In the genomic region with DNA sequence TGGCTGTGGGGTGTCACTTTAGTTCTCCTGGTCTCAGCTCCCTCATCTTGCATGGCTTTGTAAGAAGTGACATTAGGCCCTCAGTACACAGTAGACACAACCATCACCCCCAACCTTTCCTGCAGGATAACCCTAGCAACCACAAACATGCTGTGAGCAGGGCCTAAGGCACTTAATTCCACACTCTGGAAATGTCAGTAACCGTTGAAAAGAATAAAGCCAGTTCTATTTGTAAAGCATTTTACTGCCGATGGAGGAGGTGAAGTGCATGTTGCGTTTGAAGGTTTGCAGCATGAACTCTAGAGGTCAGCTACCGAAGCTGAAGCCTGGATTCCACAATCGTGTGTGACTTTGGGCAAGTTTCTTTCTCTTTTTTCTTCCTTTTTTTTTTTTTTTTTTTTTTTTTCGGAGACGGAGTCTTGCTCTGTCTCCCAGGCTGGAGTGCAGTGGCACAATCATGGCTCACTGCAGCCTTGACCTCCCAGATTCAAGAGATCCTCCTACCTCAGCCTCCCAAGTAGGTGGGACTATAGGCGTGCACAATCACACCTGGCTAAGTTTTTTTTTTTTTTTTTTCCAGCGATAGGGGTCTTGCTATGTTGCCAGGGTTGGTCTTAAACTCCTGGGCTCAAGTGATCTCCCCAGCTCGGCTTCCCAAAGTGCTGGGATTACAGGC, we compare ENCODE assay signal across 21 cellular contexts. TPM values are rescaled to one million over a fixed set of nuclear protein-coding genes. Genes with fewer than 3 reads are reported as not detected.
DNase-seq lines count a peak whose midpoint lies in the region; TF ChIP-seq lines count a peak whose summit lies in the region.
"Had no signal": no experiment of that assay in that cellular context is flagged by ENCODE, and none has a peak within 500 bp of the region (broad histone marks: within the 10 kb centered on the region; RNA-seq: fewer than 3 reads in every experiment).

No MANE protein-coding gene starts in this region.

- TF ChIP-seq CTCF in PC-9 (conservative IDR thresholded peaks at IDR 0.05) (no peak), fibroblast of villous mesenchyme (IDR thresholded peaks at IDR 0.05; ENCODE audit: insufficient read depth, low read depth, low read length) (no peak), MM.1S (IDR thresholded peaks at IDR 0.05; ENCODE audit: low read length) (no peak)

- no TSS peak for BruUV-seq in PC-9 (replicated peaks; lab: Mats Ljungman, UMichigan)

- H3K27me3 ChIP-seq in PC-9 (ENCODE audit: insufficient read depth, low read depth) (no peaks in the 10 kb centered on the region), MM.1S (replicated peaks; ENCODE audit: insufficient read depth, low read length) (no peaks in the 10 kb centered on the region)
- H3K27me3 ChIP-seq: BE2C had no signal

- H3K4me3 ChIP-seq in PC-9 (no peak overlapping the region), fibroblast of villous mesenchyme (ENCODE audit: low read depth, low read length) (no peak overlapping the region), MM.1S (ENCODE audit: low read length) (no peak overlapping the region)
- H3K4me3 ChIP-seq: GM23338, psoas muscle had no signal

- DNase-seq in DMS53 (lab: John Stamatoyannopoulos, UW) (peak; percentile 21), DMS53 treated with DMSO at 0.1 percent for 48 hours (lab: John Stamatoyannopoulos, UW; ENCODE audit: unreplicated experiment) (no peak), PC-9 (peak in 1 of 2 experiments; percentile 83), fibroblast of villous mesenchyme (ENCODE audit: low read depth) (peak; percentile 20), substantia nigra (lab: John Stamatoyannopoulos, UW) (no peak), MM.1S (no peak), KG1 (lab: John Stamatoyannopoulos, UW) (no peak), CD1c-positive myeloid dendritic cell (ENCODE audit: extremely low spot score) (no peak)
- DNase-seq: BE2C; GDM1; left ventricle myocardium superior; NCI-H1930; NCI-H510A; psoas muscle; stimulated activated CD4-positive, alpha-beta T cell treated with anti-CD3 and anti-CD28 coated beads, Interleukin-4, amount 100 ng/mL, for 1 hour; stimulated activated naive CD8-positive, alpha-beta T cell treated with anti-CD3 and anti-CD28 coated beads, Interleukin-15, Interleukin-2, amounts not matched to agents 100 U/mL and 50 U/mL, for 24 hours; trophoblast cell had no signal

- CTCF ChIA-PET in PC-9 (lab: Charles Lee), result interaction anchor here (0.6 kb wide), 1 partner anchor 231 kb away, joined by 5 read pairs; no protein-coding TSS in a partner anchor

- H3K79me2 ChIP-seq in PC-9 (ENCODE audit: low read depth) (no peaks in the 10 kb centered on the region), MM.1S (ENCODE audit: low read length) (no peaks in the 10 kb centered on the region)

- intact Hi-C loops in PC-9 (cut with micrococcal nuclease; ENCODE audit: unreplicated experiment), result no loop called here

- POLR2A ChIA-PET in PC-9 (lab: Charles Lee; ENCODE audit: unreplicated experiment), result interaction anchor here (0.5 to 0.6 kb wide), 2 partner anchors 8 to 233 kb away, joined by 3 to 9 read pairs; no protein-coding TSS in a partner anchor

- no peaks in the 10 kb centered on the region for H3K9me3 ChIP-seq in PC-9 (ENCODE audit: insufficient read depth, low read depth)
- H3K9me3 ChIP-seq in MM.1S (replicated peaks; ENCODE audit: insufficient read depth, low read length), result no peaks in the 10 kb centered on the region
- H3K9me3 ChIP-seq: BE2C, psoas muscle had no signal

- no peaks in the 10 kb centered on the region for H3K36me3 ChIP-seq in PC-9 (ENCODE audit: low read depth)
- H3K36me3 ChIP-seq in MM.1S (replicated peaks; ENCODE audit: insufficient read depth, low read length), result no peaks in the 10 kb centered on the region
- H3K36me3 ChIP-seq: BE2C had no signal

- peaks cover 36% of the 10 kb centered on the region for H3F3A ChIP-seq in PC-9 (ENCODE audit: insufficient read depth, low read depth)
- peaks cover 6% of the 10 kb centered on the region for H3F3A ChIP-seq in MM.1S (ENCODE audit: insufficient read depth, low read length)

- peak overlapping the region; percentile 66 for H3K4me2 ChIP-seq in PC-9
- H3K4me2 ChIP-seq in MM.1S (ENCODE audit: low read depth, low read length), result no peak overlapping the region

- H3K27ac ChIP-seq in PC-9, result peak overlapping the region; percentile 79
- H3K27ac ChIP-seq in substantia nigra (ENCODE audit: low read depth, low read length, poor library complexity, severe bottlenecking), result peak overlapping the region; percentile 35
- no peak overlapping the region for H3K27ac ChIP-seq in MM.1S (ENCODE audit: low read length)
- H3K27ac ChIP-seq: 22Rv1, psoas muscle had no signal

- H3K9me2 ChIP-seq in PC-9 (ENCODE audit: insufficient read depth) (no peaks in the 10 kb centered on the region), MM.1S (replicated peaks; ENCODE audit: insufficient read depth, low read length) (no peaks in the 10 kb centered on the region)

- H2AFZ ChIP-seq in PC-9 (no peak overlapping the region), MM.1S (ENCODE audit: low read length) (no peak overlapping the region)

- H3K4me1 ChIP-seq in PC-9 (replicated peaks; ENCODE audit: insufficient read depth) (peaks cover 55% of the 10 kb centered on the region), MM.1S (ENCODE audit: low read length) (peaks cover 7% of the 10 kb centered on the region)

- H3K9ac ChIP-seq in MM.1S (ENCODE audit: low read length), result no peak overlapping the region

- H4K20me1 ChIP-seq in PC-9 (ENCODE audit: insufficient read depth) (no peaks in the 10 kb centered on the region), MM.1S (ENCODE audit: insufficient read depth, low read length) (no peaks in the 10 kb centered on the region; the same call in 1 of the 2 replicates)

RNA-seq across cellular contexts. Expression of gene TOB1, which starts 26.1 kb away (rescaled TPM):
- 54.2 and 67.9 TPM in 2 replicates for total RNA-seq in PC-9 (2021)
- 13.5 and 18.6 TPM in 2 replicates for total RNA-seq in fibroblast of villous mesenchyme

RNA-seq across cellular contexts. Expression of gene WFIKKN2, which starts 56.9 kb away (rescaled TPM):
- not detected in 2 replicates for total RNA-seq in PC-9 (2021)
- total RNA-seq in fibroblast of villous mesenchyme, result under 0.01 TPM in 2 replicates
- total RNA-seq: activated T-helper 17 cell treated with anti-CD3 and anti-CD28 coated beads, Interleukin-2, amount 50 U/mL, for 72 hours; GM23338; mononuclear cell had no signal

Comparison
In these comparisons a context has a peak if more than half of its experiments do, and no peak if none do; other contexts are left out.
1. DNase-seq: peak in DMS53 (single experiment) and fibroblast of villous mesenchyme (single experiment); none in DMS53 treated with DMSO at 0.1 percent for 48 hours (single experiment), substantia nigra (0 of 49), MM.1S (single experiment), KG1 (single experiment) and CD1c-positive myeloid dendritic cell (single experiment).